8 cellular contexts compared by ENCODE assay signal in genomic region chr2:37326285-37326684, GRCh38. TPM values are rescaled to one million over a fixed set of nuclear protein-coding genes. Genes with fewer than 3 reads are reported as not detected.
A peak's percentile ranks its signal among the peaks of the same experiment; 100 is the strongest.
DNase-seq lines count a peak whose midpoint lies in the region; ATAC-seq, FAIRE-seq and TF ChIP-seq lines count a peak whose summit lies in the region.

No MANE protein-coding gene starts in this region.

- TF ChIP-seq EP300 in sigmoid colon (IDR thresholded peaks at IDR 0.05), result no peak

- DNase-seq in GM03348 (ENCODE audit: low spot score) (peak; percentile 85), glutamatergic neuron (no peak), sigmoid colon (peak; percentile 75), islet precursor cell (no peak), GM13977 (ENCODE audit: low spot score) (no peak)
- no peak for DNase-seq in stimulated activated CD4-positive, alpha-beta T cell treated with anti-CD3 and anti-CD28 coated beads, Interleukin-15, amount 100 ng/mL, for 24 hours

- FAIRE-seq in TTC549 (lab: Jason Lieb, UNC), result peak; percentile 93

- H3K27ac Mint-ChIP-seq in glutamatergic neuron (ENCODE audit: unreplicated experiment), result no peak overlapping the region

- peak overlapping the region; percentile 26 for H3K4me3 Mint-ChIP-seq in glutamatergic neuron (ENCODE audit: unreplicated experiment)

- peaks cover 8% of the 10 kb centered on the region for H3K27me3 Mint-ChIP-seq in glutamatergic neuron (ENCODE audit: unreplicated experiment)

- H3K9me3 Mint-ChIP-seq in glutamatergic neuron (ENCODE audit: unreplicated experiment), result peaks cover 13% of the 10 kb centered on the region

- H3K9me3 ChIP-seq in sigmoid colon, result no peaks in the 10 kb centered on the region

- WGBS in sigmoid colon, 2 donors, result 5 to 23% methylated on average over 2 of the region's 2 CpGs

- no peaks in the 10 kb centered on the region for H3K36me3 ChIP-seq in sigmoid colon

- peaks cover 0 to 33% (median 25%) of the 10 kb centered on the region in 4 donors for H3K4me1 ChIP-seq in sigmoid colon

- H3K4me1 Mint-ChIP-seq in glutamatergic neuron (ENCODE audit: low read depth, unreplicated experiment), result peaks cover 17% of the 10 kb centered on the region

- H3K36me3 Mint-ChIP-seq in glutamatergic neuron (ENCODE audit: unreplicated experiment), result no peaks in the 10 kb centered on the region

- TF ChIP-seq POLR2A in sigmoid colon (IDR thresholded peaks at IDR 0.05), result no peak

- no peak for ATAC-seq in HG02759 (IDR thresholded peaks at IDR 0.05; ENCODE audit: unreplicated experiment)

- intact Hi-C loops in sigmoid colon (cut with DNase I), result loop anchor here (2.0 to 5.0 kb wide), 2 partner anchors 17 to 51 kb away; no protein-coding TSS in a partner anchor

- H3K27me3 ChIP-seq in sigmoid colon, result no peaks in the 10 kb centered on the region

- H3K4me3 ChIP-seq in sigmoid colon, result peak overlapping the region in 2 of 4 donors; percentile 90 to 98

- TF ChIP-seq CTCF in glutamatergic neuron (IDR thresholded peaks at IDR 0.05; ENCODE audit: partially characterized antibody, unreplicated experiment) (no peak), sigmoid colon (IDR thresholded peaks at IDR 0.05) (no peak), GM13977 (IDR thresholded peaks at IDR 0.05; ENCODE audit: extremely low read depth, insufficient read depth, missing control alignments) (no peak)

- peak overlapping the region; percentile 86 to 96 (median 95) for H3K27ac ChIP-seq in sigmoid colon

- in situ Hi-C loops in GM13977 (cut with MboI; ENCODE audit: low pct_unique_long_range_greater_than_20kb, low sequenced_read_pairs, unreplicated experiment), result no loop called here

RNA-seq across cellular contexts. Expression of gene PRKD3, which starts 1.7 kb away (rescaled TPM):
- total RNA-seq in glutamatergic neuron (ENCODE audit: unreplicated experiment) (47.9 TPM), sigmoid colon (10 to 100 TPM; 53.9 to 78.8 (median 71.9) TPM)
- 10 to 100 TPM in 1 of 3 donors, 1 to 10 TPM in 2; 4.4 to 11.0 (median 6.0) TPM for polyA plus RNA-seq in sigmoid colon

RNA-seq across cellular contexts. Expression of gene QPCT, which starts 18.1 kb away (rescaled TPM):
- total RNA-seq in glutamatergic neuron (ENCODE audit: unreplicated experiment) (7.4 TPM), sigmoid colon (10 to 100 TPM; 65.8 to 94.9 (median 75.0) TPM)
- polyA plus RNA-seq in sigmoid colon, result 1 to 10 TPM; 1.2 to 5.9 (median 2.5) TPM

Comparison
In these comparisons a context has a peak if more than half of its experiments do, and no peak if none do; other contexts are left out.
1. DNase-seq: peak in GM03348 (single experiment) and sigmoid colon (single experiment); none in glutamatergic neuron (single experiment), islet precursor cell (single experiment), stimulated activated CD4-positive, alpha-beta T cell treated with anti-CD3 and anti-CD28 coated beads, Interleukin-15, amount 100 ng/mL, for 24 hours (single experiment) and GM13977 (single experiment).